Comparison of ENCODE assay signal across 29 cellular contexts in the genomic region with DNA sequence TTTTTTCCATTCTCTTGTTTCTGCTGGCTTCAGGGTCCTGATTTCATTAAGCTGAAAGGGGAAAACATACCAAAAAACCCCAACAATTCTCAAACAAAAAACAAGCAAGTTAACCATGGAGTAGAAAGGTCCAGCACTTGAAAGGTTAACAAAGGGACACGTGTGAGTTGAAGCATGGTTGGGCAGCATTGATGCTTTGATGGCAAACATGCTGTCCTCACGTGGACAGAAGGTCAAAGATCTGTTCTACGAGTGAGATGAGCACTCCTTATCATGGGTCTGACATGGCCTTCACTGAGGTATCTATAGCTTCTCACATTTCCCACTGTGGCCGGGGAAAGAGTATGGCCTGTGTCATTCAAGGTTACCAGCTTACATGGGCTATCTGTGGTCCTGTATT.
"Had no signal": no experiment of that assay in that cellular context is flagged by ENCODE, and none has a peak within 500 bp of the region (broad histone marks: within the 10 kb centered on the region; RNA-seq: fewer than 3 reads in every experiment).

No MANE protein-coding gene starts in this region.

- FAIRE-seq: colon, endometrium, endothelial cell of umbilical vein, frontal cortex had no signal

- H3K9me3 ChIP-seq: colonic mucosa, esophagus muscularis mucosa, esophagus squamous epithelium, gastrocnemius medialis, gastroesophageal sphincter, heart left ventricle, heart right ventricle had no signal

- H3K4me3 Mint-ChIP-seq: dendritic cell treated with granulocyte-macrophage colony-stimulating factor and Interleukin-4, amounts not matched to agents 40 ng/mL and 50 ng/mL, for 4 days; effector memory CD8-positive, alpha-beta T cell; endodermal cell had no signal

- H3K4me3 ChIP-seq: colonic mucosa, coronary artery, dorsolateral prefrontal cortex, esophagus muscularis mucosa, esophagus squamous epithelium, gastrocnemius medialis, gastroesophageal sphincter, heart left ventricle, heart right ventricle had no signal

- H3K36me3 ChIP-seq: colonic mucosa, esophagus muscularis mucosa, esophagus squamous epithelium, gastrocnemius medialis, gastroesophageal sphincter, heart left ventricle, heart right ventricle had no signal

- H3K4me1 ChIP-seq: colonic mucosa, esophagus muscularis mucosa, esophagus squamous epithelium, foreskin keratinocyte, gastrocnemius medialis, gastroesophageal sphincter, heart left ventricle, heart right ventricle had no signal

- H3K27ac Mint-ChIP-seq: dendritic cell treated with granulocyte-macrophage colony-stimulating factor and Interleukin-4, amounts not matched to agents 40 ng/mL and 50 ng/mL, for 4 days; effector memory CD8-positive, alpha-beta T cell; endodermal cell had no signal

- H3K9me3 Mint-ChIP-seq: dendritic cell treated with granulocyte-macrophage colony-stimulating factor and Interleukin-4, amounts not matched to agents 40 ng/mL and 50 ng/mL, for 4 days; effector memory CD8-positive, alpha-beta T cell; endodermal cell had no signal

- DNase-seq: colonic mucosa; cortex of kidney; dermis blood vessel endothelial cell; dorsolateral prefrontal cortex; effector CD4-positive, alpha-beta T cell; effector CD8-positive, alpha-beta T cell; effector memory CD4-positive, alpha-beta T cell; effector memory CD8-positive, alpha-beta T cell; endodermal cell; erythroblast; esophagus squamous epithelium; foreskin fibroblast; foreskin keratinocyte; foreskin melanocyte; gastrocnemius medialis; glutamatergic neuron; head of caudate nucleus; heart left ventricle; heart right ventricle had no signal

- ATAC-seq: effector memory CD8-positive, alpha-beta T cell; esophagus mucosa; foreskin keratinocyte; gastrocnemius medialis; gastroesophageal sphincter; heart left ventricle; heart right ventricle had no signal

- H3K27me3 Mint-ChIP-seq: dendritic cell treated with granulocyte-macrophage colony-stimulating factor and Interleukin-4, amounts not matched to agents 40 ng/mL and 50 ng/mL, for 4 days had no signal

- H3K27ac ChIP-seq: colonic mucosa, coronary artery, epithelial cell of prostate, esophagus muscularis mucosa, esophagus squamous epithelium, foreskin keratinocyte, gastrocnemius medialis, gastroesophageal sphincter, heart left ventricle, heart right ventricle had no signal

- H3K27me3 ChIP-seq: colonic mucosa, dorsolateral prefrontal cortex, esophagus squamous epithelium, foreskin keratinocyte, gastrocnemius medialis had no signal
